ENCODE assay signal across 1 cellular context in the genomic region with DNA sequence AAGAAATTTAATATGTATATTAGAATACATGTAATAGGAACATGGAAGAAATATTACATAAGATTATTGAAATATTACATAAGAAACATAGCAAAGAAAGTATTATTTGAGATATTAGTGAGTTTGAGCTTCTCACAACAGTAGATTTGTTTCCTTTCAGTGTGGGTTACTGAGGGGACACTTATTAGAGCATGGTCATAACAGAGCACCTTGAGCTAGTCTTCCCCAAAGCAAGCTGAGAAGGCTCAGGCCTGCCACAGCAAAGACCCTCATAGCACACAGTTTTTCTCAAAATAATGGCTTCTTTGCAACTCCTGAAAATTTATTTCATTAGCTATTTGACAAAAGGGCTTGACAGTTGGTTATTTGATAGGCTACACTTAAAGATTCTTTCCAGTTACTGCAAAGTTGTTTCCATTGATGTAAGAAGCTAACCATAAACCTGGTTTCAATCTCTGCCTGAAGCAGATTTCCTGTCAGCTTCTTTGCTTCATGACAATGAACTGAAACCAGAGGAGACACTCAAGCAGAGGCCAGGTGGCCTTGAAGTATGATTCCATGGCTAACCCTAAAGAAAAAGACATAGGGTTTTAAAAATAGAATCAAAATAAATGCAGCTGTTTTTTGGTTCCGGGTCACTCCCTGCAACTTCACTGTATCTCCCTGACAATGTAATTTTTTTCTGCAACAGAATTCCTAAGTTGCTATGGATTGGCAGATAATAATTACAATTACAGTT.
TF ChIP-seq lines count a peak whose summit lies in the region.

No MANE protein-coding gene starts in this region.

TF ChIP-seq in GM23338, 12 proteins besides CTCF, POLR2A, EP300 and RAD21 (continued from another document):
- TF ChIP-seq, protein P1, sequence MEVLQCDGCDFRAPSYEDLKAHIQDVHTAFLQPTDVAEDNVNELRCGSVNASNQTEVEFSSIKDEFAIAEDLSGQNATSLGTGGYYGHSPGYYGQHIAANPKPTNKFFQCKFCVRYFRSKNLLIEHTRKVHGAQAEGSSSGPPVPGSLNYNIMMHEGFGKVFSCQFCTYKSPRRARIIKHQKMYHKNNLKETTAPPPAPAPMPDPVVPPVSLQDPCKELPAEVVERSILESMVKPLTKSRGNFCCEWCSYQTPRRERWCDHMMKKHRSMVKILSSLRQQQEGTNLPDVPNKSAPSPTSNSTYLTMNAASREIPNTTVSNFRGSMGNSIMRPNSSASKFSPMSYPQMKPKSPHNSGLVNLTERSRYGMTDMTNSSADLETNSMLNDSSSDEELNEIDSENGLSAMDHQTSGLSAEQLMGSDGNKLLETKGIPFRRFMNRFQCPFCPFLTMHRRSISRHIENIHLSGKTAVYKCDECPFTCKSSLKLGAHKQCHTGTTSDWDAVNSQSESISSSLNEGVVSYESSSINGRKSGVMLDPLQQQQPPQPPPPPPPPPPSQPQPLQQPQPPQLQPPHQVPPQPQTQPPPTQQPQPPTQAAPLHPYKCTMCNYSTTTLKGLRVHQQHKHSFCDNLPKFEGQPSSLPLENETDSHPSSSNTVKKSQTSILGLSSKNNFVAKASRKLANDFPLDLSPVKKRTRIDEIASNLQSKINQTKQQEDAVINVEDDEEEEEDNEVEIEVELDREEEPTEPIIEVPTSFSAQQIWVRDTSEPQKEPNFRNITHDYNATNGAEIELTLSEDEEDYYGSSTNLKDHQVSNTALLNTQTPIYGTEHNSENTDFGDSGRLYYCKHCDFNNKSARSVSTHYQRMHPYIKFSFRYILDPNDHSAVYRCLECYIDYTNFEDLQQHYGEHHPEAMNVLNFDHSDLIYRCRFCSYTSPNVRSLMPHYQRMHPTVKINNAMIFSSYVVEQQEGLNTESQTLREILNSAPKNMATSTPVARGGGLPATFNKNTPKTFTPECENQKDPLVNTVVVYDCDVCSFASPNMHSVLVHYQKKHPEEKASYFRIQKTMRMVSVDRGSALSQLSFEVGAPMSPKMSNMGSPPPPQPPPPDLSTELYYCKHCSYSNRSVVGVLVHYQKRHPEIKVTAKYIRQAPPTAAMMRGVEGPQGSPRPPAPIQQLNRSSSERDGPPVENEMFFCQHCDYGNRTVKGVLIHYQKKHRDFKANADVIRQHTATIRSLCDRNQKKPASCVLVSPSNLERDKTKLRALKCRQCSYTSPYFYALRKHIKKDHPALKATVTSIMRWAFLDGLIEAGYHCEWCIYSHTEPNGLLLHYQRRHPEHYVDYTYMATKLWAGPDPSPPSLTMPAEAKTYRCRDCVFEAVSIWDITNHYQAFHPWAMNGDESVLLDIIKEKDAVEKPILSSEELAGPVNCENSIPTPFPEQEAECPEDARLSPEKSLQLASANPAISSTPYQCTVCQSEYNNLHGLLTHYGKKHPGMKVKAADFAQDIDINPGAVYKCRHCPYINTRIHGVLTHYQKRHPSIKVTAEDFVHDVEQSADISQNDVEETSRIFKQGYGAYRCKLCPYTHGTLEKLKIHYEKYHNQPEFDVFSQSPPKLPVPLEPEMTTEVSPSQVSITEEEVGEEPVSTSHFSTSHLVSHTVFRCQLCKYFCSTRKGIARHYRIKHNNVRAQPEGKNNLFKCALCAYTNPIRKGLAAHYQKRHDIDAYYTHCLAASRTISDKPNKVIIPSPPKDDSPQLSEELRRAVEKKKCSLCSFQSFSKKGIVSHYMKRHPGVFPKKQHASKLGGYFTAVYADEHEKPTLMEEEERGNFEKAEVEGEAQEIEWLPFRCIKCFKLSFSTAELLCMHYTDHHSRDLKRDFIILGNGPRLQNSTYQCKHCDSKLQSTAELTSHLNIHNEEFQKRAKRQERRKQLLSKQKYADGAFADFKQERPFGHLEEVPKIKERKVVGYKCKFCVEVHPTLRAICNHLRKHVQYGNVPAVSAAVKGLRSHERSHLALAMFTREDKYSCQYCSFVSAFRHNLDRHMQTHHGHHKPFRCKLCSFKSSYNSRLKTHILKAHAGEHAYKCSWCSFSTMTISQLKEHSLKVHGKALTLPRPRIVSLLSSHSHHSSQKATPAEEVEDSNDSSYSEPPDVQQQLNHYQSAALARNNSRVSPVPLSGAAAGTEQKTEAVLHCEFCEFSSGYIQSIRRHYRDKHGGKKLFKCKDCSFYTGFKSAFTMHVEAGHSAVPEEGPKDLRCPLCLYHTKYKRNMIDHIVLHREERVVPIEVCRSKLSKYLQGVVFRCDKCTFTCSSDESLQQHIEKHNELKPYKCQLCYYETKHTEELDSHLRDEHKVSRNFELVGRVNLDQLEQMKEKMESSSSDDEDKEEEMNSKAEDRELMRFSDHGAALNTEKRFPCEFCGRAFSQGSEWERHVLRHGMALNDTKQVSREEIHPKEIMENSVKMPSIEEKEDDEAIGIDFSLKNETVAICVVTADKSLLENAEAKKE (CRISPR knock-in tag; IDR thresholded peaks at IDR 0.05), result no peak
- TF ChIP-seq ZNF331 (CRISPR knock-in tag; IDR thresholded peaks at IDR 0.05; ENCODE audit: low read depth) (no peak), POLR2AphosphoS5 (IDR thresholded peaks at IDR 0.05; ENCODE audit: low read depth) (no peak), CREB1 (CRISPR knock-in tag; IDR thresholded peaks at IDR 0.05; ENCODE audit: low read depth) (no peak), STAT1 (IDR thresholded peaks at IDR 0.05; ENCODE audit: unreplicated experiment) (no peak)
- TF ChIP-seq, protein P2, sequence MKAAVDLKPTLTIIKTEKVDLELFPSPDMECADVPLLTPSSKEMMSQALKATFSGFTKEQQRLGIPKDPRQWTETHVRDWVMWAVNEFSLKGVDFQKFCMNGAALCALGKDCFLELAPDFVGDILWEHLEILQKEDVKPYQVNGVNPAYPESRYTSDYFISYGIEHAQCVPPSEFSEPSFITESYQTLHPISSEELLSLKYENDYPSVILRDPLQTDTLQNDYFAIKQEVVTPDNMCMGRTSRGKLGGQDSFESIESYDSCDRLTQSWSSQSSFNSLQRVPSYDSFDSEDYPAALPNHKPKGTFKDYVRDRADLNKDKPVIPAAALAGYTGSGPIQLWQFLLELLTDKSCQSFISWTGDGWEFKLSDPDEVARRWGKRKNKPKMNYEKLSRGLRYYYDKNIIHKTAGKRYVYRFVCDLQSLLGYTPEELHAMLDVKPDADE (IDR thresholded peaks at IDR 0.05), result no peak
